In the genomic region with DNA sequence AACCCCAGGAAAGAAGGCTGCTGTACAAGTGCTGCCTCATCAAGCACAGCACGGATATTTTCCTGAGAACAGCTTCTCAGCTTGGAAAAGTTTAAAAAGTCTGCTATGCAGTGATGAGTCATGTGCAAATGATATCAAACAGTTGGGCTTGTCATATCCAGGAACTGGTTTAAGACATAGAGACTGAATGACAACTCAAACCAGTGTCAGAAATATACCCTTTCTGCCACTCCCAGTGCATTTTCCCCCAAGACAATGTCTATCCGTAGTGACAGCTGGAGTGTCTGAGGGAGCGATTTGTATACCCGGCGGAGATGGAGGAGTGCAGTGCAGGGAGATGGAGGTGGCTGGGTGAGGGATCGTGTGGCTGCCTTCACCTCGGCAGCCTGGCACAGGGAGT, we compare ENCODE assay signal across 1 cellular context.
TF ChIP-seq lines count a peak whose summit lies in the region.

No MANE protein-coding gene starts in this region.

TF ChIP-seq in IMR-90, 13 proteins besides CTCF, POLR2A, EP300 and RAD21:
- TF ChIP-seq NFE2L2 (IDR thresholded peaks at IDR 0.05; ENCODE audit: low read depth, low read length) (no peak), FOS (IDR thresholded peaks at IDR 0.05; ENCODE audit: low read depth, low read length) (peak; percentile 70)
